Comparison of ENCODE assay signal across 1 cellular context in genomic region chr6:142331601-142332000, GRCh38.
TF ChIP-seq lines count a peak whose summit lies in the region.

No MANE protein-coding gene starts in this region.

TF ChIP-seq in GM23338, 12 proteins besides CTCF, POLR2A, EP300 and RAD21 (continued from another document):
- no peak for TF ChIP-seq ZNF462 (CRISPR knock-in tag; IDR thresholded peaks at IDR 0.05)
- no peak for TF ChIP-seq POLR2AphosphoS5 (IDR thresholded peaks at IDR 0.05; ENCODE audit: low read depth)
- no peak for TF ChIP-seq ETS1 (IDR thresholded peaks at IDR 0.05)
- TF ChIP-seq ZNF114 (CRISPR knock-in tag; IDR thresholded peaks at IDR 0.05), result no peak
